ENCODE assay signal across 15 cellular contexts in the genomic region with DNA sequence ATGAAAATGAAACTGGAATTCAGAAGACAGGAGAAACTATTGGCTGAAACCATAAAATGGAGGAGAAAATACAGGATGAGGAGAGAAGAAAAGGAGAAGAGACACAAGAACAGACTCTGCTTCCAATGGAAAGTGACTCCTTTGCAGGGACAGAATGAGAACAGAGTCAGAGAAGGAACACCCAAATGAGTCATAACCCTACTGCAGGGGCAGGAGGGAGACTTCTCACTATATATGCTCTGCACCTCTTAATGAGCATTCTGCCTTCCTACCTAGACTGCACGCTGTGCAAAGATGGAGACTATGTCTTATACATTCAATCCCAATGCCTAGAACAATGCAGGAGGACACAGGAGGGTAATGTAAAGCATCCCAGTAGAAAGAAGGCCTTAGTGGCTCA. TPM values are rescaled to one million over a fixed set of nuclear protein-coding genes. Genes with fewer than 3 reads are reported as not detected.
DNase-seq lines count a peak whose midpoint lies in the region; ATAC-seq and TF ChIP-seq lines count a peak whose summit lies in the region.
"Had no signal": no experiment of that assay in that cellular context is flagged by ENCODE, and none has a peak within 500 bp of the region (broad histone marks: within the 10 kb centered on the region; RNA-seq: fewer than 3 reads in every experiment).

No MANE protein-coding gene starts in this region.

- intact Hi-C loops in mammary epithelial cell (cut with micrococcal nuclease): no loop called here

- no peak for TF ChIP-seq CTCF in mammary epithelial cell (conservative IDR thresholded peaks at IDR 0.05 in 1 of 2, IDR thresholded peaks at IDR 0.05 in 1 of 2; ENCODE audit: extremely low read depth in 1 of 2, insufficient read depth in 1 of 2, low read depth in 1 of 2, low read length in 2 of 2)

- H3K27me3 Mint-ChIP-seq in effector memory CD8-positive, alpha-beta T cell: peaks cover 13 to 30% of the 10 kb centered on the region in 2 donors
- H3K27me3 Mint-ChIP-seq: brain had no signal

- dilution Hi-C loops in mammary epithelial cell (cut with HindIII; ENCODE audit: low sequenced_read_pairs): no loop called here

- no peak overlapping the region for H3K4me2 ChIP-seq in mammary epithelial cell (ENCODE audit: insufficient read depth, low read depth, low read length)

- no peaks in the 10 kb centered on the region for H3K79me2 ChIP-seq in mammary epithelial cell (ENCODE audit: insufficient read depth, low read length)

- H3K27ac Mint-ChIP-seq in effector memory CD8-positive, alpha-beta T cell: no peak overlapping the region
- H3K27ac Mint-ChIP-seq: brain, CD14-positive monocyte had no signal

- in situ Hi-C loops in mammary epithelial cell (cut with MboI; ENCODE audit: low sequenced_read_pairs in 2 of 2): loop anchor here (10.0 to 25.0 kb wide), 4 partner anchors 594 to 1496 kb away; no protein-coding TSS in a partner anchor

- H3K27me3 ChIP-seq in mammary epithelial cell (ENCODE audit: insufficient read depth, low read length): no peaks in the 10 kb centered on the region

- H3K4me3 ChIP-seq in mammary epithelial cell (replicated peaks in 1 of 3; ENCODE audit: insufficient read depth in 1 of 3, low read depth in 2 of 3, low read length in 3 of 3): no peak overlapping the region

- H3K9me3 ChIP-seq in mammary epithelial cell (replicated peaks; ENCODE audit: insufficient read depth, low read length): no peaks in the 10 kb centered on the region

- no TSS peak for BruUV-seq in mammary epithelial cell (replicated peaks; lab: Mats Ljungman, UMichigan)

- no peak overlapping the region for H3K9ac ChIP-seq in mammary epithelial cell (ENCODE audit: insufficient read depth, low read length)

- H2AFZ ChIP-seq in mammary epithelial cell (ENCODE audit: low read depth, low read length): no peak overlapping the region

- ATAC-seq in GM18505 (IDR thresholded peaks at IDR 0.05; ENCODE audit: unreplicated experiment) (peak; percentile 69), GM21447 (IDR thresholded peaks at IDR 0.05; ENCODE audit: unreplicated experiment) (peak; percentile 66), HG03066 (IDR thresholded peaks at IDR 0.05; ENCODE audit: low read depth, unreplicated experiment) (peak; percentile 53)
- ATAC-seq in effector memory CD8-positive, alpha-beta T cell (replicated peaks): no peak

- CTCF ChIA-PET in mammary epithelial cell (lab: Charles Lee; ENCODE audit: low non-redundant PET): no interaction called here

- no peaks in the 10 kb centered on the region for H3K36me3 Mint-ChIP-seq in effector memory CD8-positive, alpha-beta T cell (ENCODE audit: insufficient read depth)
- H3K36me3 Mint-ChIP-seq: brain, CD14-positive monocyte had no signal

- no peak for TF ChIP-seq POLR2A in GM18505 (IDR thresholded peaks at IDR 0.05; ENCODE audit: borderline replicate concordance, extremely low read depth, insufficient read depth, insufficient read length)

- WGBS in mammary epithelial cell (ENCODE audit: low coverage, missing lambda C conversion rate): 100% methylated on average over 1 of the region's 1 CpG

- H3K36me3 ChIP-seq in mammary epithelial cell (ENCODE audit: insufficient read depth, low read length): no peaks in the 10 kb centered on the region

- H4K20me1 ChIP-seq in mammary epithelial cell (ENCODE audit: insufficient read depth, low read length): no peaks in the 10 kb centered on the region

- DNase-seq in mammary epithelial cell (peak; percentile 21), kidney glomerular epithelial cell (lab: John Stamatoyannopoulos, UW) (no peak), nucleus accumbens (lab: John Stamatoyannopoulos, UW) (no peak)
- DNase-seq in effector memory CD8-positive, alpha-beta T cell: no peak
- DNase-seq in stimulated activated CD4-positive, alpha-beta T cell treated with anti-CD3 and anti-CD28 coated beads, Interleukin-1b, Interleukin-23, amount 100 ng/mL, for 48 hours: no peak
- DNase-seq: MM.1S, NCI-H510A treated with DMSO at 0.1 percent for 48 hours, SHP77 treated with DMSO at 0.1 percent for 48 hours had no signal

- no peak overlapping the region for H3K4me3 Mint-ChIP-seq in effector memory CD8-positive, alpha-beta T cell
- H3K4me3 Mint-ChIP-seq: brain, CD14-positive monocyte had no signal

- no peak overlapping the region for H3K27ac ChIP-seq in mammary epithelial cell (ENCODE audit: insufficient read depth, low read depth, low read length)
- H3K27ac ChIP-seq: HL-60 had no signal

- H3K9me3 Mint-ChIP-seq in effector memory CD8-positive, alpha-beta T cell: no peaks in the 10 kb centered on the region
- H3K9me3 Mint-ChIP-seq: CD14-positive monocyte had no signal

- peaks cover 0 to 3% of the 10 kb centered on the region in 2 donors for H3K4me1 Mint-ChIP-seq in effector memory CD8-positive, alpha-beta T cell (ENCODE audit: low read depth in 2 of 2)
- H3K4me1 Mint-ChIP-seq: CD14-positive monocyte had no signal

- H3K4me1 ChIP-seq in mammary epithelial cell (ENCODE audit: insufficient read depth, low read length): no peaks in the 10 kb centered on the region

RNA-seq across cellular contexts. Expression of gene SAXO1, which starts 2.1 kb away (rescaled TPM):
- total RNA-seq in mammary epithelial cell: not detected
- polyA plus RNA-seq in mammary epithelial cell: not detected
- not detected for polyA minus RNA-seq in mammary epithelial cell
- total RNA-seq: lung microvascular endothelial cell had no signal
- polyA plus RNA-seq: CD14-positive monocyte had no signal

RNA-seq across cellular contexts. Expression of gene RRAGA, which starts 18.3 kb away (rescaled TPM):
- 10 to 100 TPM; 57.3 to 87.5 TPM for total RNA-seq in mammary epithelial cell
- 141 TPM for polyA plus RNA-seq in mammary epithelial cell
- polyA minus RNA-seq in mammary epithelial cell: 106 TPM
